Comparison of ENCODE assay signal across 18 cellular contexts in the genomic region with DNA sequence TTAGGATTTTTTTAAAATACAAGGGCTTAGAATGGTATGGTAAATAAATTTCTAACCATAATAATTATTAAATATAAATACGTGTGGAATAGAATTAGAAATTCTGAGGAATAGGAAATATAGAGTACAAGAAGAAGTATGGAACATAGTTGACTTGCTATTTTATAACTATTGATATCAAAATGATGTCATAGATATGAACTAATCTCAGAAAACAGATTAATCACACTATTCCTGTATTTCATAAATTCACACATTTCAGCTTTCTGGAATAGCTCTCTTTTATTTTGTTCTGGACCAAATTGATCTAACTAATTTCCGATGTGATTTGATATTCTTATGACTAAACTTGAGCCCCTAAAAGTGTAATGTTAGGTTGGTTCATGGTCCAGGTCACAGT.
"Had no signal": no experiment of that assay in that cellular context is flagged by ENCODE, and none has a peak within 500 bp of the region (broad histone marks: within the 10 kb centered on the region; RNA-seq: fewer than 3 reads in every experiment).

No MANE protein-coding gene starts in this region.

- H3K27ac Mint-ChIP-seq: activated naive CD8-positive, alpha-beta T cell treated with anti-CD3 and anti-CD28 coated beads for 36 hours; neural progenitor cell; progenitor cell of endocrine pancreas; stimulated activated effector memory CD8-positive, alpha-beta T cell treated with anti-CD3 and anti-CD28 coated beads, Interleukin-12 subunit alpha, Interleukin-12 subunit beta, amount 100 ng/mL, for 72 hours had no signal

- H3K27me3 ChIP-seq: body of pancreas, esophagus squamous epithelium, neural progenitor cell, testis had no signal

- H3K4me3 ChIP-seq: body of pancreas, esophagus squamous epithelium, neural progenitor cell, testis had no signal

- H3K4me1 Mint-ChIP-seq: stimulated activated effector memory CD8-positive, alpha-beta T cell treated with anti-CD3 and anti-CD28 coated beads, Interleukin-12 subunit alpha, Interleukin-12 subunit beta, amount 100 ng/mL, for 72 hours had no signal

- H3K4me3 Mint-ChIP-seq: activated naive CD8-positive, alpha-beta T cell treated with anti-CD3 and anti-CD28 coated beads for 36 hours; neural progenitor cell; stimulated activated effector memory CD8-positive, alpha-beta T cell treated with anti-CD3 and anti-CD28 coated beads, Interleukin-12 subunit alpha, Interleukin-12 subunit beta, amount 100 ng/mL, for 72 hours had no signal

- H3K36me3 Mint-ChIP-seq: activated naive CD8-positive, alpha-beta T cell treated with anti-CD3 and anti-CD28 coated beads for 36 hours; neural progenitor cell; stimulated activated effector memory CD8-positive, alpha-beta T cell treated with anti-CD3 and anti-CD28 coated beads, Interleukin-12 subunit alpha, Interleukin-12 subunit beta, amount 100 ng/mL, for 72 hours had no signal

- FAIRE-seq: endothelial cell of umbilical vein had no signal

- H3K27me3 Mint-ChIP-seq: activated naive CD8-positive, alpha-beta T cell treated with anti-CD3 and anti-CD28 coated beads for 36 hours; progenitor cell of endocrine pancreas had no signal

- DNase-seq: activated CD4-positive, alpha-beta T cell treated with anti-CD3 and anti-CD28 coated beads, Interleukin-2, amount 50 U/mL, for 4 hours; activated naive CD4-positive, alpha-beta T cell; activated naive CD8-positive, alpha-beta T cell treated with anti-CD3 and anti-CD28 coated beads for 36 hours; amniotic stem cell; body of pancreas; central memory CD4-positive, alpha-beta T cell; cortex of kidney; effector CD8-positive, alpha-beta T cell; esophagus squamous epithelium; hippocampal formation; islet precursor cell; right cardiac atrium; stimulated activated CD4-positive, alpha-beta T cell treated with anti-CD3 and anti-CD28 coated beads, Interleukin-4, amount 100 ng/mL, for 24 hours; testis had no signal

- H3K36me3 ChIP-seq: esophagus squamous epithelium, neural progenitor cell had no signal

- H3K9me3 ChIP-seq: body of pancreas, esophagus squamous epithelium, testis had no signal

- H3K27ac ChIP-seq: body of pancreas, neural progenitor cell had no signal

- H3K9me3 Mint-ChIP-seq: activated naive CD8-positive, alpha-beta T cell treated with anti-CD3 and anti-CD28 coated beads for 36 hours; neural progenitor cell had no signal
